Comparison of ENCODE assay signal across 11 cellular contexts in the genomic region with DNA sequence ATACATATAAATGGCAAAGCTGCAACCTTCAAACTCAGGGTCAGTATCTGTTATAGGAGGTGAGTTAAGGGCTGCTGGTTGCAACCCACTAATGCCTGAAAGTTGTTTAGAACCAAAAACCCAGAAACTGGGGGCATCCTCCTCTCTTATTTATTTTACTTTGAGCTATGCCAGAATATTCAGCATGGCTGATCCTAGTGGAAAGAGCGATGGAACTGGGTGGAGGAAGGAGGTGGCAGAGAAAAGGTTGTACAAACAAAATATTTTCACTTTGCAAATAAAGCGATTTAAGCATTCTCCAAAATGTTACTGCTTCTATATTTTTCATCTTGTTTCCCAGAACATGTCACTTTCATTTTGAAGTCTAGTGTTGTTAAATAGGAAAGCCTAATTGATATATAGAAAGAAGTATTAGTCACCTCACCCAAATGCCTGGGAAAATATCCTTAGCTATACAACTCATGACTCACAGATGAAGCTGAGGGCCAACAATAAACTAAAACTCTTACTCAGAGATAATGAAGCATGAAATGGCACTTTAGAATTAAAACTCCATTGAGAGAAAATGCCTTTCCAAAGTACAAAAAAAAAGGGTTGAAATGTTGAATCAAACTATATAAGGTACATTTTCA.
DNase-seq lines count a peak whose midpoint lies in the region; ATAC-seq and FAIRE-seq lines count a peak whose summit lies in the region.
"Had no signal": no experiment of that assay in that cellular context is flagged by ENCODE, and none has a peak within 500 bp of the region (broad histone marks: within the 10 kb centered on the region; RNA-seq: fewer than 3 reads in every experiment).

No MANE protein-coding gene starts in this region.

- ATAC-seq in esophagus mucosa = peak; percentile 85
- ATAC-seq: activated CD8-positive, alpha-beta T cell treated with anti-CD3 and anti-CD28 coated beads, Interleukin-2, amount 10 ng/mL, durations not matched to agents 7 days and 5 days had no signal

- H3K9ac ChIP-seq in skeletal muscle satellite cell (ENCODE audit: low read depth, low read length) = peak overlapping the region; percentile 36

- H3K27me3 ChIP-seq in skeletal muscle satellite cell (ENCODE audit: control insufficient read depth, insufficient read depth, low read length) = no peaks in the 10 kb centered on the region

- no peak overlapping the region for H3K27ac Mint-ChIP-seq in activated T-helper 2 cell treated with anti-CD3 and anti-CD28 coated beads, Interferon-gamma antibody, Interleukin-2, Interleukin-4, amounts not matched to agents 10 μg/mL and 5 μg/mL and 100 μg/mL, durations not matched to agents 14 hours and 24 hours and 36 hours
- H3K27ac Mint-ChIP-seq: activated CD8-positive, alpha-beta T cell treated with anti-CD3 and anti-CD28 coated beads, Interleukin-2, amount 10 ng/mL, durations not matched to agents 7 days and 5 days; activated naive CD8-positive, alpha-beta T cell treated with anti-CD3 and anti-CD28 coated beads, Interleukin-2, amount 10 ng/mL, durations not matched to agents 7 days and 5 days had no signal

- H3K4me3 Mint-ChIP-seq in activated T-helper 2 cell treated with anti-CD3 and anti-CD28 coated beads, Interferon-gamma antibody, Interleukin-2, Interleukin-4, amounts not matched to agents 10 μg/mL and 5 μg/mL and 100 μg/mL, durations not matched to agents 14 hours and 24 hours and 36 hours (ENCODE audit: low read depth) = no peak overlapping the region
- H3K4me3 Mint-ChIP-seq: activated CD8-positive, alpha-beta T cell treated with anti-CD3 and anti-CD28 coated beads, Interleukin-2, amount 10 ng/mL, durations not matched to agents 7 days and 5 days; activated naive CD8-positive, alpha-beta T cell treated with anti-CD3 and anti-CD28 coated beads, Interleukin-2, amount 10 ng/mL, durations not matched to agents 7 days and 5 days had no signal

- H3K27me3 Mint-ChIP-seq in activated T-helper 2 cell treated with anti-CD3 and anti-CD28 coated beads, Interferon-gamma antibody, Interleukin-2, Interleukin-4, amounts not matched to agents 10 μg/mL and 5 μg/mL and 100 μg/mL, durations not matched to agents 14 hours and 24 hours and 36 hours (ENCODE audit: low read depth) = no peaks in the 10 kb centered on the region
- H3K27me3 Mint-ChIP-seq: activated naive CD8-positive, alpha-beta T cell treated with anti-CD3 and anti-CD28 coated beads, Interleukin-2, amount 10 ng/mL, durations not matched to agents 7 days and 5 days had no signal

- peak; percentile 98 for FAIRE-seq in RCC 7860 (lab: Jason Lieb, UNC)

- intact Hi-C loops in activated T-helper 2 cell treated with anti-CD3 and anti-CD28 coated beads, Interferon-gamma antibody, Interleukin-2, Interleukin-4, amounts not matched to agents 10 μg/mL and 5 μg/mL and 100 μg/mL, durations not matched to agents 14 hours and 24 hours and 36 hours (cut with micrococcal nuclease) = no loop called here

- H3K9me3 ChIP-seq in skeletal muscle satellite cell (replicated peaks; ENCODE audit: low read length) = no peaks in the 10 kb centered on the region

- no peaks in the 10 kb centered on the region for H3K4me1 Mint-ChIP-seq in activated T-helper 2 cell treated with anti-CD3 and anti-CD28 coated beads, Interferon-gamma antibody, Interleukin-2, Interleukin-4, amounts not matched to agents 10 μg/mL and 5 μg/mL and 100 μg/mL, durations not matched to agents 14 hours and 24 hours and 36 hours (ENCODE audit: low read depth)
- H3K4me1 Mint-ChIP-seq: activated naive CD8-positive, alpha-beta T cell treated with anti-CD3 and anti-CD28 coated beads, Interleukin-2, amount 10 ng/mL, durations not matched to agents 7 days and 5 days had no signal

- DNase-seq in ELR (ENCODE audit: low read depth) = peak; percentile 97
- peak; percentile 83 for DNase-seq in RCC 7860 (ENCODE audit: low spot score)
- no peak for DNase-seq in RPMI8226
- DNase-seq in activated T-helper 2 cell treated with anti-CD3 and anti-CD28 coated beads, Interferon-gamma antibody, Interleukin-2, Interleukin-4, amounts not matched to agents 10 μg/mL and 5 μg/mL and 100 μg/mL, durations not matched to agents 14 hours and 24 hours and 36 hours (ENCODE audit: low spot score) = no peak
- DNase-seq in Kasumi-1 (lab: John Stamatoyannopoulos, UW) = no peak
- DNase-seq: activated CD8-positive, alpha-beta T cell treated with anti-CD3 and anti-CD28 coated beads, Interleukin-2, amount 10 ng/mL, durations not matched to agents 7 days and 5 days; activated naive CD8-positive, alpha-beta T cell treated with anti-CD3 and anti-CD28 coated beads, Interleukin-2, amount 10 ng/mL, durations not matched to agents 7 days and 5 days; Karpas-422; NCI-H510A treated with DMSO at 0.1 percent for 48 hours had no signal

- H3K36me3 Mint-ChIP-seq in activated T-helper 2 cell treated with anti-CD3 and anti-CD28 coated beads, Interferon-gamma antibody, Interleukin-2, Interleukin-4, amounts not matched to agents 10 μg/mL and 5 μg/mL and 100 μg/mL, durations not matched to agents 14 hours and 24 hours and 36 hours (ENCODE audit: low read depth) = no peaks in the 10 kb centered on the region
- H3K36me3 Mint-ChIP-seq: activated naive CD8-positive, alpha-beta T cell treated with anti-CD3 and anti-CD28 coated beads, Interleukin-2, amount 10 ng/mL, durations not matched to agents 7 days and 5 days had no signal

- H3K4me2 ChIP-seq in skeletal muscle satellite cell (ENCODE audit: low read length) = peak overlapping the region; percentile 53

- H3K36me3 ChIP-seq in skeletal muscle satellite cell (ENCODE audit: insufficient read depth, low read length) = no peaks in the 10 kb centered on the region

- H3K9me3 Mint-ChIP-seq in activated T-helper 2 cell treated with anti-CD3 and anti-CD28 coated beads, Interferon-gamma antibody, Interleukin-2, Interleukin-4, amounts not matched to agents 10 μg/mL and 5 μg/mL and 100 μg/mL, durations not matched to agents 14 hours and 24 hours and 36 hours = no peaks in the 10 kb centered on the region
- H3K9me3 Mint-ChIP-seq: activated naive CD8-positive, alpha-beta T cell treated with anti-CD3 and anti-CD28 coated beads, Interleukin-2, amount 10 ng/mL, durations not matched to agents 7 days and 5 days had no signal

- H3K4me1 ChIP-seq in skeletal muscle satellite cell (ENCODE audit: control insufficient read depth, insufficient read depth, low read length) = peaks cover 27% of the 10 kb centered on the region

- H3K4me3 ChIP-seq in skeletal muscle satellite cell (ENCODE audit: low read length) = peak overlapping the region; percentile 16

Comparison
In these comparisons a context has a peak if more than half of its experiments do, and no peak if none do; other contexts are left out.
1. DNase-seq: peak in ELR (single experiment) and RCC 7860 (single experiment); none in RPMI8226 (single experiment), activated T-helper 2 cell treated with anti-CD3 and anti-CD28 coated beads, Interferon-gamma antibody, Interleukin-2, Interleukin-4, amounts not matched to agents 10 μg/mL and 5 μg/mL and 100 μg/mL, durations not matched to agents 14 hours and 24 hours and 36 hours (single experiment) and Kasumi-1 (0 of 2).